Comparison of ENCODE assay signal across 1 cellular context in genomic region chr5:167096816-167097215, GRCh38.
TF ChIP-seq lines count a peak whose summit lies in the region.

No MANE protein-coding gene starts in this region.

TF ChIP-seq in H1, 55 proteins besides CTCF, POLR2A, EP300 and RAD21 (continued from another document):
- TF ChIP-seq SRF (IDR thresholded peaks at IDR 0.05; ENCODE audit: low read depth, low read length), result no peak
- TF ChIP-seq ASH2L (IDR thresholded peaks at IDR 0.05; ENCODE audit: low read length), result no peak
- TF ChIP-seq GTF2F1 (IDR thresholded peaks at IDR 0.05; ENCODE audit: borderline replicate concordance, low read depth, low read length), result no peak
- TF ChIP-seq NRF1 (IDR thresholded peaks at IDR 0.05; ENCODE audit: low read depth, low read length), result no peak
- TF ChIP-seq JUN (IDR thresholded peaks at IDR 0.05; ENCODE audit: low read depth, low read length), result no peak
- no peak for TF ChIP-seq TAF7 (optimal IDR thresholded peaks at IDR 0.05; ENCODE audit: borderline replicate concordance, low read depth, low read length)
- no peak for TF ChIP-seq MAX (IDR thresholded peaks at IDR 0.05)
- TF ChIP-seq SP1 (IDR thresholded peaks at IDR 0.05; ENCODE audit: low read depth, low read length), result no peak
- TF ChIP-seq TAF1 (IDR thresholded peaks at IDR 0.05; ENCODE audit: low read depth, low read length), result no peak
- no peak for TF ChIP-seq HDAC6 (IDR thresholded peaks at IDR 0.05; ENCODE audit: low read depth, low read length)
- TF ChIP-seq BCL11A (IDR thresholded peaks at IDR 0.05; ENCODE audit: low read depth in 2 of 2, low read length in 2 of 2), result no peak
